In the genomic region with DNA sequence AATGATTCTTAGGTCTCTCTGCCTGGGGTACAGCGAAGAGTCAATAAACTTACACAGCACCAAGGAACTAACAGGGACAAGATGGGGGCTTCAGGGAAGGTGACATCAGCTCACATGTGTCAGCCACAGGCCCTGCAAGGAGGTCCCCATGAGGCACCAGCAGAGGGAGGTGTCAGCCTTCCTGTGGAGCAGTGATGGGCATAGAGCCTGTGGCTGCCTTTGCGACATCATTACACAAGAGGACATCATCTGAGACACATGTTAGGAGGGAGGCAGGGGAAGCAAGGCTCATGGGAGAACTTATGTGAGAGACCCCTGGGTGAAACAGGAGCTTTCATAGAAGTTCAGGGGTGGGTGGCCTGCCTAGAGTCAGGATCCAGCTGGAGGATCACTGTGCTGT, we compare ENCODE assay signal across 8 cellular contexts.
DNase-seq lines count a peak whose midpoint lies in the region; ATAC-seq and TF ChIP-seq lines count a peak whose summit lies in the region.

No MANE protein-coding gene starts in this region.

- no peaks in the 10 kb centered on the region for H4K20me1 ChIP-seq in DND-41 (ENCODE audit: insufficient read depth, low read length)

- H3K36me3 ChIP-seq in DND-41 (ENCODE audit: insufficient read depth, low read length): no peaks in the 10 kb centered on the region

- DNase-seq in DND-41: peak; percentile 70
- peak; percentile 66 for DNase-seq in H4 (ENCODE audit: low spot score)
- DNase-seq in SK-MEL-5 (ENCODE audit: low read depth, low spot score): peak; percentile 87
- peak; percentile 37 for DNase-seq in left cardiac atrium
- DNase-seq in superior temporal gyrus (ENCODE audit: extremely low spot score): peak; percentile 73
- no peak for DNase-seq in COLO668 (lab: John Stamatoyannopoulos, UW; ENCODE audit: unreplicated experiment)
- DNase-seq in cortex of kidney (lab: John Stamatoyannopoulos, UW): no peak

- in situ Hi-C loops in SK-MEL-5 (cut with HindIII; ENCODE audit: low pct_unique_long_range_greater_than_20kb, low sequenced_read_pairs): no loop called here

- TF ChIP-seq CTCF in DND-41 (IDR thresholded peaks at IDR 0.05; ENCODE audit: borderline replicate concordance, extremely low read depth, low read length, poor library complexity, severe bottlenecking): peak; percentile 76

- H3K27ac ChIP-seq in DND-41 (ENCODE audit: low read length): no peak overlapping the region

- H3K27me3 ChIP-seq in DND-41 (ENCODE audit: insufficient read depth, low read length, poor library complexity): no peaks in the 10 kb centered on the region

- H3K9me3 ChIP-seq in DND-41 (ENCODE audit: insufficient read depth, low read length, severe bottlenecking): no peaks in the 10 kb centered on the region

- H3K4me3 ChIP-seq in DND-41 (ENCODE audit: low read depth in 1 of 2, low read length in 2 of 2): no peak overlapping the region

- ATAC-seq in DND-41 (ENCODE audit: insufficient read depth, low read depth): peak; percentile 95
- ATAC-seq in left cardiac atrium: peak; percentile 47 to 80
- no peak for ATAC-seq in GM18498 (IDR thresholded peaks at IDR 0.05; ENCODE audit: unreplicated experiment)

- H3K4me1 ChIP-seq in DND-41 (ENCODE audit: insufficient read depth, low read length): 0 out of 2 replicates have a peak, but pooled peaks cover 4% of the 10 kb centered on the region

- H2AFZ ChIP-seq in DND-41 (ENCODE audit: low read depth, low read length): peak overlapping the region; percentile 53

- no peak overlapping the region for H3K4me2 ChIP-seq in DND-41 (ENCODE audit: insufficient read depth, low read length)

- intact Hi-C loops in left cardiac atrium (cut with DNase I): no loop called here

- no peaks in the 10 kb centered on the region for H3K79me2 ChIP-seq in DND-41 (ENCODE audit: insufficient read depth, low read length)

- H3K9ac ChIP-seq in DND-41 (ENCODE audit: low read depth, low read length): no peak overlapping the region

Comparison
In these comparisons a context has a peak if more than half of its experiments do, and no peak if none do; other contexts are left out.
1. DNase-seq: peak in DND-41 (single experiment), H4 (single experiment), SK-MEL-5 (single experiment), left cardiac atrium (single experiment) and superior temporal gyrus (single experiment); none in COLO668 (single experiment) and cortex of kidney (single experiment).